In genomic region chr17:21511368-21512195, GRCh38 we compare ENCODE assay signal across 8 cellular contexts.
DNase-seq lines count a peak whose midpoint lies in the region; ATAC-seq and TF ChIP-seq lines count a peak whose summit lies in the region.

No MANE protein-coding gene starts in this region.

- POLR2A ChIA-PET in HEK293T (lab: Yijun Ruan, JAX): interaction anchor here (0.6 to 1.6 kb wide), 5 partner anchors 18 to 235 kb away, joined by 3 to 9 read pairs (median 3); no protein-coding TSS in a partner anchor

- peak; percentile 38 for DNase-seq in COLO668 (lab: John Stamatoyannopoulos, UW; ENCODE audit: unreplicated experiment)
- DNase-seq in HEK293T (ENCODE audit: extremely low spot score): peak; percentile 77
- peak; percentile 76 for DNase-seq in NCI-H460 (ENCODE audit: extremely low read depth, low read depth)
- peak; percentile 53 to 54 for DNase-seq in activated CD4-positive, alpha-beta T cell treated with anti-CD3 and anti-CD28 coated beads, Interleukin-2, amount 50 U/mL, for 4 hours
- peak; percentile 50 to 88 for DNase-seq in dermis microvascular lymphatic vessel endothelial cell (ENCODE audit: low read depth in 2 of 2)
- peak; percentile 79 for DNase-seq in left lobe of liver (ENCODE audit: low spot score)
- peak; percentile 8 to 30 for DNase-seq in stimulated activated CD4-positive, alpha-beta T cell treated with anti-CD3 and anti-CD28 coated beads, Interleukin-1b, Interleukin-23, amount 100 ng/mL, for 1 hour (ENCODE audit: low read depth in 2 of 2)

- ATAC-seq in left lobe of liver (peak; percentile 96), GM21786 (IDR thresholded peaks at IDR 0.05; ENCODE audit: unreplicated experiment) (no peak)

- CTCF ChIA-PET in HEK293T (lab: Yijun Ruan, JAX): interaction anchor here (0.6 to 3.0 kb wide), 8 partner anchors 9 to 472 kb away, joined by 3 to 27 read pairs (median 4); no protein-coding TSS in a partner anchor

TF ChIP-seq in HEK293T, 16 proteins besides CTCF, POLR2A, EP300 and RAD21:
- TF ChIP-seq ELF4 (IDR thresholded peaks at IDR 0.05) (no peak), L3MBTL2 (conservative IDR thresholded peaks at IDR 0.05) (peak; percentile 73), FOXA1 (IDR thresholded peaks at IDR 0.05) (no peak)

Comparison
In these comparisons a context has a peak if more than half of its experiments do, and no peak if none do; other contexts are left out.
1. DNase-seq: peak in every context shown above with its lines; median percentile 79 in left lobe of liver; 77 in HEK293T; 76 in NCI-H460; 69 in dermis microvascular lymphatic vessel endothelial cell; 54 in activated CD4-positive, alpha-beta T cell treated with anti-CD3 and anti-CD28 coated beads, Interleukin-2, amount 50 U/mL, for 4 hours; 38 in COLO668; 19 in stimulated activated CD4-positive, alpha-beta T cell treated with anti-CD3 and anti-CD28 coated beads, Interleukin-1b, Interleukin-23, amount 100 ng/mL, for 1 hour.